ENCODE assay signal across 28 cellular contexts in the genomic region with DNA sequence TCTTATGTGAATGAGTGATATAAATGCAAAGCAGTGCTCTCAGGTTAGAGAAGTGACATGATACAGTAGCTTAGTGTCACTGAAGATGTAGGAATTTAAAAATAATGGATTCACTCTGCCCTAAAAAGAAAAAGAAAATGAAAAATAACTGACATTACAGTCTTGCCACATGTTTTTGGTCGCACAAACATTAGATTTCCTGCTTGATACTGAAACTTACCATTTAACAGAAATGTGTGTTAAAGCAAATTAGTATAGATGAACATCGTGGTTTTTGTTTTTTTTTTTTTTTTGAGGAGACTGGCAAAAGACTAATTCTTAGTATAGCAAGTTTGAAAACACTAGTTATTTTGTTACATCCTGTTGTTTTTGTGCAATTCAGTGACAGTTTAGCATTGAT.
"Had no signal": no experiment of that assay in that cellular context is flagged by ENCODE, and none has a peak within 500 bp of the region (broad histone marks: within the 10 kb centered on the region; RNA-seq: fewer than 3 reads in every experiment).

No MANE protein-coding gene starts in this region.

- H3K36me3 Mint-ChIP-seq: mesothelial cell of epicardium; naive B cell; natural killer cell; neural progenitor cell; stimulated activated naive B cell treated with anti-CD40 and anti-IgM and Interleukin-4, amounts not matched to agents 10 μg/mL and 1 μg/mL and 100 μg/mL, for 72 hours had no signal

- H3K27me3 ChIP-seq: neural progenitor cell, neutrophil, ovary, right atrium auricular region, stomach, testis, thyroid gland, transverse colon, upper lobe of left lung, vagina had no signal

- H3K27me3 Mint-ChIP-seq: naive B cell; progenitor cell of endocrine pancreas; stimulated activated naive B cell treated with anti-CD40 and anti-IgM and Interleukin-4, amounts not matched to agents 10 μg/mL and 1 μg/mL and 100 μg/mL, for 72 hours had no signal

- H3K4me1 ChIP-seq: left ventricle myocardium inferior, right atrium auricular region, stomach, testis, thyroid gland, transverse colon, upper lobe of left lung, vagina had no signal

- H3K4me3 ChIP-seq: left ventricle myocardium inferior, lung, neural progenitor cell, ovary, right atrium auricular region, skin epidermis, stomach, testis, thyroid gland, transverse colon, upper lobe of left lung, vagina had no signal

- H3K4me2 ChIP-seq: neural progenitor cell had no signal

- DNase-seq: islet precursor cell; left ventricle myocardium inferior; mesendoderm; naive B cell; natural killer cell; nephron progenitor cell; occipital lobe; ovary; stimulated activated CD4-positive, alpha-beta T cell treated with anti-CD3 and anti-CD28 coated beads, Interleukin-12 subunit alpha, Interleukin-12 subunit beta, amount 100 ng/mL, for 4 hours; stimulated activated CD4-positive, alpha-beta T cell treated with anti-CD3 and anti-CD28 coated beads, Interleukin-15, amount 100 ng/mL, for 24 hours; stimulated activated CD4-positive, alpha-beta T cell treated with anti-CD3 and anti-CD28 coated beads, Interleukin-2, amount 100 ng/mL, for 24 hours; stimulated activated CD4-positive, alpha-beta T cell treated with anti-CD3 and anti-CD28 coated beads, Interleukin-4, amount 100 ng/mL, for 1 hour; stimulated activated naive B cell treated with anti-CD40 and anti-IgM and Interleukin-4, amounts not matched to agents 10 μg/mL and 1 μg/mL and 100 μg/mL, for 72 hours; stimulated activated naive CD8-positive, alpha-beta T cell treated with anti-CD3 and anti-CD28 coated beads, Interleukin-15, Interleukin-2, amounts not matched to agents 100 U/mL and 50 U/mL, for 24 hours; stomach; testis; thyroid gland; transverse colon; upper lobe of left lung had no signal

- H2AFZ ChIP-seq: neural progenitor cell had no signal

- H3K4me1 Mint-ChIP-seq: mesothelial cell of epicardium; naive B cell; natural killer cell; nephron progenitor cell; stimulated activated naive B cell treated with anti-CD40 and anti-IgM and Interleukin-4, amounts not matched to agents 10 μg/mL and 1 μg/mL and 100 μg/mL, for 72 hours had no signal

- H3K9me3 Mint-ChIP-seq: mesothelial cell of epicardium; naive B cell; nephron progenitor cell; neural progenitor cell; stimulated activated naive B cell treated with anti-CD40 and anti-IgM and Interleukin-4, amounts not matched to agents 10 μg/mL and 1 μg/mL and 100 μg/mL, for 72 hours had no signal

- H3K27ac ChIP-seq: left ventricle myocardium inferior, neural progenitor cell, neutrophil, ovary, right atrium auricular region, skin epidermis, stomach, testis, thyroid gland, transverse colon, upper lobe of left lung, vagina had no signal

- H3K27ac Mint-ChIP-seq: mesothelial cell of epicardium; natural killer cell; nephron progenitor cell; neural progenitor cell; progenitor cell of endocrine pancreas; stimulated activated naive B cell treated with anti-CD40 and anti-IgM and Interleukin-4, amounts not matched to agents 10 μg/mL and 1 μg/mL and 100 μg/mL, for 72 hours had no signal

- H3K9ac ChIP-seq: neural progenitor cell had no signal

- H3K9me3 ChIP-seq: left ventricle myocardium inferior, neutrophil, ovary, right atrium auricular region, stomach, testis, thyroid gland, transverse colon, upper lobe of left lung, vagina had no signal

- H3K4me3 Mint-ChIP-seq: mesothelial cell of epicardium; naive B cell; natural killer cell; nephron progenitor cell; neural progenitor cell; stimulated activated naive B cell treated with anti-CD40 and anti-IgM and Interleukin-4, amounts not matched to agents 10 μg/mL and 1 μg/mL and 100 μg/mL, for 72 hours had no signal

- ATAC-seq: natural killer cell; sciatic nerve; stimulated activated naive B cell treated with anti-CD40 and anti-IgM and Interleukin-4, amounts not matched to agents 10 μg/mL and 1 μg/mL and 100 μg/mL, for 72 hours; stimulated activated naive CD8-positive, alpha-beta T cell treated with anti-CD3 and anti-CD28 coated beads, Interleukin-15, Interleukin-2, amounts not matched to agents 100 U/mL and 50 U/mL, for 24 hours had no signal

- H3K36me3 ChIP-seq: left ventricle myocardium inferior, neural progenitor cell, neutrophil, ovary, right atrium auricular region, stomach, thyroid gland, transverse colon, upper lobe of left lung, vagina had no signal
